13 cellular contexts compared by ENCODE assay signal in genomic region chr2:69577467-69578200, GRCh38.
DNase-seq lines count a peak whose midpoint lies in the region; ATAC-seq and TF ChIP-seq lines count a peak whose summit lies in the region.
"Had no signal": no experiment of that assay in that cellular context is flagged by ENCODE, and none has a peak within 500 bp of the region (broad histone marks: within the 10 kb centered on the region; RNA-seq: fewer than 3 reads in every experiment).

No MANE protein-coding gene starts in this region.

- peaks cover 74% of the 10 kb centered on the region for H3K4me1 ChIP-seq in psoas muscle

- 33 to 45% (median 33%) methylated on average over 5 of the region's 5 CpGs for WGBS in psoas muscle, 3 donors

- ATAC-seq in psoas muscle, result peak; percentile 89 to 93 (median 91)
- ATAC-seq: foreskin keratinocyte had no signal

- H3K4me3 ChIP-seq in NB4 (ENCODE audit: low read depth, low read length), result no peak overlapping the region
- H3K4me3 ChIP-seq in psoas muscle, result peak overlapping the region; percentile 38

- no peaks in the 10 kb centered on the region for H3K36me3 ChIP-seq in psoas muscle (ENCODE audit: insufficient read depth in 1 of 2, low read depth in 1 of 2)

- no peak for TF ChIP-seq CTCF in NB4 (IDR thresholded peaks at IDR 0.05; ENCODE audit: low read depth, low read length)
- no peak for TF ChIP-seq CTCF in psoas muscle (IDR thresholded peaks at IDR 0.05)

- TF ChIP-seq POLR2A in NB4 (IDR thresholded peaks at IDR 0.05; ENCODE audit: extremely low read depth, insufficient read length), result no peak

- intact Hi-C loops in psoas muscle (cut with DNase I), result loop anchor here in 1 of 2 donors (5.0 kb wide), 1 partner anchor 65 kb away; the partner anchor contains the start of gene AAK1

- no peaks in the 10 kb centered on the region for H3K27me3 ChIP-seq in psoas muscle (ENCODE audit: insufficient read depth in 3 of 3, low read length in 2 of 3)
- H3K27me3 ChIP-seq: foreskin keratinocyte had no signal

- DNase-seq in DMS 273 (lab: John Stamatoyannopoulos, UW; ENCODE audit: unreplicated experiment), result peak; percentile 15
- no peak for DNase-seq in DMS 273 treated with DMSO at 0.1 percent for 48 hours (lab: John Stamatoyannopoulos, UW)
- peak; percentile 61 for DNase-seq in NB4 (ENCODE audit: low read depth)
- DNase-seq in fibroblast of the conjunctiva (ENCODE audit: low read depth), result peak; percentile 65
- peak; percentile 45 to 49 for DNase-seq in psoas muscle
- DNase-seq in H4 (ENCODE audit: low spot score), result no peak
- DNase-seq in AG20443 (ENCODE audit: low spot score), result no peak
- no peak for DNase-seq in NCI-H1092 treated with DMSO at 0.1 percent for 48 hours (lab: John Stamatoyannopoulos, UW)
- DNase-seq: foreskin keratinocyte; KBM-7; NCI-H1930; NK-92 treated with Interleukin-12 subunit alpha and Interleukin-12 subunit beta, amount 100 ng/mL, for 24 hours had no signal

- no peaks in the 10 kb centered on the region for H3K9me3 ChIP-seq in psoas muscle

- peak overlapping the region; percentile 81 for H3K27ac ChIP-seq in psoas muscle
- H3K27ac ChIP-seq: 22Rv1, foreskin keratinocyte had no signal

Comparison
In these comparisons a context has a peak if more than half of its experiments do, and no peak if none do; other contexts are left out.
1. DNase-seq: peak in DMS 273 (single experiment), NB4 (single experiment), fibroblast of the conjunctiva (single experiment) and psoas muscle (2 of 2); none in DMS 273 treated with DMSO at 0.1 percent for 48 hours (single experiment), H4 (single experiment), AG20443 (single experiment) and NCI-H1092 treated with DMSO at 0.1 percent for 48 hours (single experiment).